ENCODE assay signal across 28 cellular contexts in the genomic region with DNA sequence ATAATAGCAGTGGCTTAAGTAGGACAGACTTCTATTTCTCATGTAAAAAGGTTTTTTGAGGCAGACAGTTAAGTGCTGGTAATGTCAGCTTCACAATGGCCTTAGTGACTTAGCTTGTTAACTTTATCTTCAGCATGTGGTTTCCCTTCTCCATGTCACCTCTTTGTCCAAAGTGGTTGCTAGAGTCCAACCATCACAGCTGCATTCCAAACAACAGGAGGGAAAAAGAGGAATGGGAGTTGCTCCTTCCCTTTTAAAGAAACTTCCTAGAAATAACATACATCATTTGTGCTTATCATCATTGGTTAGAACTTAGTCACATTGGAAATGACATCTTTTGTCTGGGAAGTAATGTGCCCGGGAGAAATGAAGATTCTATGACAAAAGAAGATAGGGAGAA. TPM values are rescaled to one million over a fixed set of nuclear protein-coding genes. Genes with fewer than 3 reads are reported as not detected.
A peak's percentile ranks its signal among the peaks of the same experiment; 100 is the strongest.
DNase-seq lines count a peak whose midpoint lies in the region; ATAC-seq, FAIRE-seq and TF ChIP-seq lines count a peak whose summit lies in the region.
"Had no signal": no experiment of that assay in that cellular context is flagged by ENCODE, and none has a peak within 500 bp of the region (broad histone marks: within the 10 kb centered on the region; RNA-seq: fewer than 3 reads in every experiment).

No MANE protein-coding gene starts in this region.

- H3K27me3 ChIP-seq in K562 (ENCODE audit: control insufficient read depth in 2 of 2, insufficient read depth in 2 of 2, low read length in 2 of 2), result no peaks in the 10 kb centered on the region
- H3K27me3 ChIP-seq in hepatocyte, result no peaks in the 10 kb centered on the region
- H3K27me3 ChIP-seq: BE2C, BLaER1 had no signal

- BruUV-seq in K562 (replicated peaks; lab: Mats Ljungman, UMichigan), result no TSS peak

- H3K79me2 ChIP-seq in K562 (ENCODE audit: control insufficient read depth, insufficient read depth, low read length) (no peaks in the 10 kb centered on the region), hepatocyte (no peaks in the 10 kb centered on the region)

- H3K4me2 ChIP-seq in K562 (ENCODE audit: insufficient read depth, low read length) (no peak overlapping the region), hepatocyte (no peak overlapping the region)
- H3K4me2 ChIP-seq: A549, BLaER1 had no signal

- no peaks in the 10 kb centered on the region for H4K20me1 ChIP-seq in K562 (replicated peaks; ENCODE audit: control insufficient read depth, insufficient read depth, low read length)
- no peaks in the 10 kb centered on the region for H4K20me1 ChIP-seq in hepatocyte (ENCODE audit: insufficient read depth, poor library complexity, severe bottlenecking)
- H4K20me1 ChIP-seq: BLaER1 had no signal

- WGBS in K562 (ENCODE audit: insufficient coverage, low coverage, missing lambda C conversion rate), result 64% methylated on average over 1 of the region's 1 CpG
- 100% methylated on average over 1 of the region's 1 CpG for WGBS in hepatocyte (ENCODE audit: low lambda C conversion rate, missing lambda C conversion rate)

- H3K4me1 ChIP-seq in HEK293 (ENCODE audit: control insufficient read depth, insufficient read depth, low read length), result no peaks in the 10 kb centered on the region
- peaks cover 5 to 31% of the 10 kb centered on the region in 2 experiments; a peak in 4 of 5 replicates for H3K4me1 ChIP-seq in K562 (replicated peaks in 1 of 2; ENCODE audit: control insufficient read depth in 2 of 2, insufficient read depth in 2 of 2, low read length in 2 of 2)
- peaks cover 7% of the 10 kb centered on the region for H3K4me1 ChIP-seq in hepatocyte (ENCODE audit: insufficient read depth)
- H3K4me1 ChIP-seq: BE2C had no signal

- no peak for ATAC-seq in K562
- ATAC-seq: A549, GM12878 had no signal

- no peak overlapping the region for H3K9ac ChIP-seq in K562 (ENCODE audit: insufficient read depth in 1 of 2, low read depth in 2 of 2, low read length in 2 of 2)
- H3K9ac ChIP-seq: BLaER1 had no signal

- H3K4me3 ChIP-seq in HEK293 (ENCODE audit: low read depth, low read length) (no peak overlapping the region), K562 (no peak overlapping the region), hepatocyte (no peak overlapping the region), coronary artery (no peak overlapping the region)
- H3K4me3 ChIP-seq: A549, BLaER1, GM12878 had no signal

- H3K9me1 ChIP-seq in K562 (ENCODE audit: control insufficient read depth, insufficient read depth, low read length), result no peaks in the 10 kb centered on the region

- H2AFZ ChIP-seq in K562 (ENCODE audit: low read depth, low read length) (no peak overlapping the region), hepatocyte (no peak overlapping the region)

- CTCF ChIA-PET in HEK293 (lab: Yijun Ruan, JAX), result no interaction called here
- CTCF ChIA-PET in K562 (lab: Yijun Ruan, JAX; ENCODE audit: low intra/inter-chr PET ratio), result no interaction called here

- H3K9me3 ChIP-seq in HEK293 (ENCODE audit: control insufficient read depth, insufficient read depth, low read depth, low read length) (no peaks in the 10 kb centered on the region), K562 (replicated peaks; ENCODE audit: control insufficient read depth, insufficient read depth, low read depth, low read length) (peaks cover 10% of the 10 kb centered on the region), hepatocyte (ENCODE audit: low read depth) (no peaks in the 10 kb centered on the region)
- H3K9me3 ChIP-seq: A549, BE2C had no signal

- POLR2A ChIA-PET in HEK293 (lab: Yijun Ruan, JAX), result no interaction called here
- POLR2A ChIA-PET in K562 (lab: Yijun Ruan, JAX), result interaction anchor here (0.7 to 1.7 kb wide), 2 partner anchors 52 to 692 kb away, joined by 3 to 4 read pairs; no protein-coding TSS in a partner anchor

- intact Hi-C loops in K562 (cut with micrococcal nuclease), result no loop called here

- no peaks in the 10 kb centered on the region for H3K36me3 ChIP-seq in HEK293 (ENCODE audit: control insufficient read depth in 2 of 2, insufficient read depth in 1 of 2, low read length in 2 of 2)
- H3K36me3 ChIP-seq in K562 (ENCODE audit: control insufficient read depth, insufficient read depth, low read length), result no peaks in the 10 kb centered on the region
- no peaks in the 10 kb centered on the region for H3K36me3 ChIP-seq in hepatocyte (replicated peaks; ENCODE audit: insufficient read depth, low read depth)
- H3K36me3 ChIP-seq: BE2C, BLaER1 had no signal

- no peak for FAIRE-seq in K562 (lab: Jason Lieb, UNC)
- FAIRE-seq: A549, GM12878, GM12892, GM18507 had no signal

- TF ChIP-seq RAD21 in K562 (CRISPR knock-in tag; conservative IDR thresholded peaks at IDR 0.05 in 1 of 2, IDR thresholded peaks at IDR 0.05 in 1 of 2), result no peak

- no peaks in the 10 kb centered on the region for H3K9me2 ChIP-seq in hepatocyte (replicated peaks; ENCODE audit: insufficient read depth)

- no peak overlapping the region for H3K27ac ChIP-seq in HEK293 (ENCODE audit: extremely low read depth, low read depth, low read length)
- H3K27ac ChIP-seq in K562 (ENCODE audit: extremely low read depth, low read depth, low read length), result no peak overlapping the region
- peak overlapping the region; percentile 25 for H3K27ac ChIP-seq in hepatocyte
- no peak overlapping the region for H3K27ac ChIP-seq in coronary artery
- H3K27ac ChIP-seq: 22Rv1, A549, BLaER1 had no signal

- no peak for DNase-seq in K562 (ENCODE audit: extremely low read depth in 1 of 4, low spot score in 3 of 4)
- DNase-seq in hepatocyte (ENCODE audit: low spot score), result no peak
- DNase-seq in SIG-M5 treated with dmso at 0.1 percent for 504 hours (lab: John Stamatoyannopoulos, UW; ENCODE audit: unreplicated experiment), result no peak
- no peak for DNase-seq in coronary artery (ENCODE audit: low spot score)
- DNase-seq: BE2C; C1 segment of cervical spinal cord; CD4-positive, alpha-beta memory T cell; CD4-positive, CD25-positive, alpha-beta regulatory T cell; CD8-positive, alpha-beta memory T cell; COR-L47; DMS 273 treated with DMSO at 0.1 percent for 48 hours; DMS153; DMS53; DMS79; DND-41; EL; GDM1 had no signal

- no peak for TF ChIP-seq POLR2A in K562 (conservative IDR thresholded peaks at IDR 0.05)

- TF ChIP-seq CTCF in HEK293 (tag by site-specific recombination; IDR thresholded peaks at IDR 0.05) (no peak), K562 (IDR thresholded peaks at IDR 0.05 in 2 of 3, conservative IDR thresholded peaks at IDR 0.05 in 1 of 3; ENCODE audit: insufficient read depth in 2 of 3, low read depth in 1 of 3, low read length in 3 of 3) (no peak), hepatocyte (IDR thresholded peaks at IDR 0.05; ENCODE audit: poor library complexity) (no peak), coronary artery (IDR thresholded peaks at IDR 0.05) (no peak)

- TF ChIP-seq EP300 in K562 (IDR thresholded peaks at IDR 0.05; ENCODE audit: low read length), result no peak

- in situ Hi-C loops in K562 (cut with MboI), result no loop called here

RNA-seq across cellular contexts. Expression of a gene that starts 9.9 kb away (rescaled TPM):
- total RNA-seq in K562 (2011; cell fraction: chromatin; rRNA removed; ENCODE audit: low replicate concordance), result 0.16 TPM in 1 of 2 replicates, not detected in the other
- 0.17 TPM in 1 of 2 replicates, not detected in the other for total RNA-seq in K562 (2011; cell fraction: nucleolus; rRNA removed)
- 0.15 and 0.23 TPM in 2 replicates for total RNA-seq in K562 (2011; cell fraction: nucleoplasm; rRNA removed)
- total RNA-seq in K562 (2014; rRNA removed) (not detected in 2 replicates), K562 (2014; rRNA removed; fragmentation: Illumina TruSeq; extraction: Trizol) (not detected in 2 replicates), K562 (2015; rRNA removed; fragmentation: Illumina TruSeq; extraction: Trizol) (not detected in 2 replicates), K562 (2021) (not detected in 2 replicates), hepatocyte (0.12 and 3.0 TPM in 2 replicates)
- polyA plus RNA-seq in K562 (2011; rRNA removed) (not detected in 2 replicates), K562 (2014; fragmentation: Illumina TruSeq; extraction: Trizol) (not detected in 2 replicates), K562 (2014; fragmentation: Nextera tagmentation; extraction: Ambion mirVana) (not detected), K562 (2014; rRNA removed) (not detected in 2 replicates), hepatocyte (1.2 and 1.6 TPM in 2 replicates)
- not detected in 2 replicates for polyA plus RNA-seq in K562 (2011; cell fraction: cytosol; rRNA removed)
- 0.15 TPM in 1 of 2 replicates, not detected in the other for polyA plus RNA-seq in K562 (2011; cell fraction: nucleus; rRNA removed)
- not detected in 2 replicates for polyA plus RNA-seq in K562 (2012)
- polyA minus RNA-seq in K562 (2011; rRNA and poly(A)+ RNA removed), result not detected in 2 replicates
- not detected in 2 replicates for polyA minus RNA-seq in K562 (2011; cell fraction: cytosol; rRNA and poly(A)+ RNA removed)
- polyA minus RNA-seq in K562 (2011; cell fraction: nucleus; rRNA and poly(A)+ RNA removed), result under 0.01 and 0.11 TPM in 2 replicates
- total RNA-seq: CD4-positive, alpha-beta memory T cell; CD4-positive, CD25-positive, alpha-beta regulatory T cell; CD8-positive, alpha-beta memory T cell; Daoy had no signal
- polyA plus RNA-seq: A549; CD14-positive monocyte; CD4-positive, alpha-beta memory T cell; CD4-positive, CD25-positive, alpha-beta regulatory T cell; CD8-positive, alpha-beta memory T cell had no signal

RNA-seq across cellular contexts. Expression of a gene that starts 18.9 kb away (rescaled TPM):
- 1.2 and 1.8 TPM in 2 replicates for total RNA-seq in K562 (2011; cell fraction: chromatin; rRNA removed; ENCODE audit: low replicate concordance)
- 1.1 and 2.7 TPM in 2 replicates for total RNA-seq in K562 (2011; cell fraction: nucleolus; rRNA removed)
- 1.8 and 2.6 TPM in 2 replicates for total RNA-seq in K562 (2011; cell fraction: nucleoplasm; rRNA removed)
- total RNA-seq in K562 (2014; rRNA removed), result 2.3 and 4.3 TPM in 2 replicates
- 5.5 and 7.2 TPM in 2 replicates for total RNA-seq in K562 (2014; rRNA removed; fragmentation: Illumina TruSeq; extraction: Trizol)
- 4.1 and 4.5 TPM in 2 replicates for total RNA-seq in K562 (2015; rRNA removed; fragmentation: Illumina TruSeq; extraction: Trizol)
- 3.9 and 5.7 TPM in 2 replicates for total RNA-seq in K562 (2021)
- 17.5 and 22.3 TPM in 2 replicates for polyA plus RNA-seq in K562 (2011; rRNA removed)
- polyA plus RNA-seq in K562 (2011; cell fraction: cytosol; rRNA removed), result 10.2 and 17.2 TPM in 2 replicates
- polyA plus RNA-seq in K562 (2011; cell fraction: nucleus; rRNA removed), result 5.5 and 10.1 TPM in 2 replicates
- 10.9 and 11.4 TPM in 2 replicates for polyA plus RNA-seq in K562 (2012)
- 8.9 and 9.5 TPM in 2 replicates for polyA plus RNA-seq in K562 (2014; fragmentation: Illumina TruSeq; extraction: Trizol)
- 10 to 100 TPM; 23.1 to 24.5 TPM for polyA plus RNA-seq in K562 (2014; fragmentation: Nextera tagmentation; extraction: Ambion mirVana)
- polyA plus RNA-seq in K562 (2014; rRNA removed), result 8.9 and 9.4 TPM in 2 replicates
- polyA minus RNA-seq in K562 (2011; rRNA and poly(A)+ RNA removed), result 8.5 and 12.1 TPM in 2 replicates
- polyA minus RNA-seq in K562 (2011; cell fraction: cytosol; rRNA and poly(A)+ RNA removed), result 2.6 and 5.3 TPM in 2 replicates
- polyA minus RNA-seq in K562 (2011; cell fraction: nucleus; rRNA and poly(A)+ RNA removed), result 1.2 and 3.3 TPM in 2 replicates
- 297 and 337 TPM in 2 replicates for total RNA-seq in hepatocyte
- 905 and 962 TPM in 2 replicates for polyA plus RNA-seq in hepatocyte
- total RNA-seq: GM12878 had no signal
- polyA plus RNA-seq: GM12878 had no signal

RNA-seq across cellular contexts. Expression of a gene that starts 34.4 kb away (rescaled TPM):
- 0.65 and 0.70 TPM in 2 replicates for total RNA-seq in K562 (2011; cell fraction: chromatin; rRNA removed; ENCODE audit: low replicate concordance)
- not detected in 2 replicates for total RNA-seq in K562 (2011; cell fraction: nucleolus; rRNA removed)
- not detected in 2 replicates for total RNA-seq in K562 (2011; cell fraction: nucleoplasm; rRNA removed)
- total RNA-seq in K562 (2014; rRNA removed) (not detected in 2 replicates), K562 (2014; rRNA removed; fragmentation: Illumina TruSeq; extraction: Trizol) (not detected in 2 replicates), K562 (2015; rRNA removed; fragmentation: Illumina TruSeq; extraction: Trizol) (not detected in 2 replicates), K562 (2021) (not detected in 2 replicates), hepatocyte (19.9 and 21.1 TPM in 2 replicates)
- polyA plus RNA-seq in K562 (2011; rRNA removed) (0.14 TPM in 1 of 2 replicates, not detected in the other), K562 (2014; fragmentation: Illumina TruSeq; extraction: Trizol) (not detected in 2 replicates), K562 (2014; fragmentation: Nextera tagmentation; extraction: Ambion mirVana) (not detected), K562 (2014; rRNA removed) (not detected in 2 replicates), hepatocyte (44.3 and 47.4 TPM in 2 replicates)
- 0.21 and 0.29 TPM in 2 replicates for polyA plus RNA-seq in K562 (2011; cell fraction: cytosol; rRNA removed)
- polyA plus RNA-seq in K562 (2011; cell fraction: nucleus; rRNA removed), result 0.59 and 1.3 TPM in 2 replicates
- 0.07 and 0.40 TPM in 2 replicates for polyA plus RNA-seq in K562 (2012)
- polyA minus RNA-seq in K562 (2011; rRNA and poly(A)+ RNA removed), result 0.18 and 0.28 TPM in 2 replicates
- polyA minus RNA-seq in K562 (2011; cell fraction: cytosol; rRNA and poly(A)+ RNA removed), result not detected in 2 replicates
- not detected in 2 replicates for polyA minus RNA-seq in K562 (2011; cell fraction: nucleus; rRNA and poly(A)+ RNA removed)
- total RNA-seq: A172; CD4-positive, alpha-beta memory T cell; CD8-positive, alpha-beta memory T cell; G401 had no signal
- polyA plus RNA-seq: A549; CD8-positive, alpha-beta memory T cell had no signal

RNA-seq across cellular contexts. Expression of a gene that starts 41.8 kb away (rescaled TPM):
- not detected in 2 replicates for total RNA-seq in K562 (2011; cell fraction: chromatin; rRNA removed; ENCODE audit: low replicate concordance)
- total RNA-seq in K562 (2011; cell fraction: nucleolus; rRNA removed), result not detected in 2 replicates
- total RNA-seq in K562 (2011; cell fraction: nucleoplasm; rRNA removed), result not detected in 2 replicates
- total RNA-seq in K562 (2014; rRNA removed), result not detected in 2 replicates
- total RNA-seq in K562 (2014; rRNA removed; fragmentation: Illumina TruSeq; extraction: Trizol), result 0.15 TPM in 1 of 2 replicates, not detected in the other
- total RNA-seq in K562 (2015; rRNA removed; fragmentation: Illumina TruSeq; extraction: Trizol), result not detected in 2 replicates
- total RNA-seq in K562 (2021), result 0.42 and 0.51 TPM in 2 replicates
- polyA plus RNA-seq in K562 (2011; rRNA removed), result 0.13 and 0.14 TPM in 2 replicates
- polyA plus RNA-seq in K562 (2011; cell fraction: cytosol; rRNA removed), result 0.07 and 0.16 TPM in 2 replicates
- 0.81 and 1.8 TPM in 2 replicates for polyA plus RNA-seq in K562 (2011; cell fraction: nucleus; rRNA removed)
- polyA plus RNA-seq in K562 (2012), result 0.07 and 0.14 TPM in 2 replicates
- polyA plus RNA-seq in K562 (2014; fragmentation: Illumina TruSeq; extraction: Trizol), result 0.09 and 0.61 TPM in 2 replicates
- polyA plus RNA-seq in K562 (2014; fragmentation: Nextera tagmentation; extraction: Ambion mirVana), result not detected
- 0.04 TPM in 1 of 2 replicates, not detected in the other for polyA plus RNA-seq in K562 (2014; rRNA removed)
- polyA minus RNA-seq in K562 (2011; rRNA and poly(A)+ RNA removed), result not detected in 2 replicates
- polyA minus RNA-seq in K562 (2011; cell fraction: cytosol; rRNA and poly(A)+ RNA removed), result not detected in 2 replicates
- polyA minus RNA-seq in K562 (2011; cell fraction: nucleus; rRNA and poly(A)+ RNA removed), result not detected in 2 replicates
- total RNA-seq in hepatocyte, result 40.2 and 48.1 TPM in 2 replicates
- polyA plus RNA-seq in hepatocyte, result 97.3 and 105 TPM in 2 replicates
- total RNA-seq: A172; CD4-positive, alpha-beta memory T cell; CD4-positive, CD25-positive, alpha-beta regulatory T cell; CD8-positive, alpha-beta memory T cell; Daoy; G401; GM12878 had no signal
- polyA plus RNA-seq: CD14-positive monocyte; CD4-positive, alpha-beta memory T cell; CD4-positive, CD25-positive, alpha-beta regulatory T cell; CD8-positive, alpha-beta memory T cell; GM12878 had no signal

RNA-seq across cellular contexts. Expression of a gene that starts 54.1 kb away (rescaled TPM):
- 18.6 and 26.2 TPM in 2 replicates for total RNA-seq in K562 (2011; cell fraction: chromatin; rRNA removed; ENCODE audit: low replicate concordance)
- 12.3 and 13.0 TPM in 2 replicates for total RNA-seq in K562 (2011; cell fraction: nucleolus; rRNA removed)
- total RNA-seq in K562 (2011; cell fraction: nucleoplasm; rRNA removed), result 16.2 and 17.0 TPM in 2 replicates
- total RNA-seq in K562 (2014; rRNA removed) (1.6 TPM in 2 replicates), K562 (2014; rRNA removed; fragmentation: Illumina TruSeq; extraction: Trizol) (2.5 and 2.6 TPM in 2 replicates), K562 (2015; rRNA removed; fragmentation: Illumina TruSeq; extraction: Trizol) (4.2 TPM in 2 replicates), K562 (2021) (6.4 and 6.8 TPM in 2 replicates), hepatocyte (46.5 and 48.7 TPM in 2 replicates)
- polyA plus RNA-seq in K562 (2011; rRNA removed) (5.4 and 11.9 TPM in 2 replicates), K562 (2014; fragmentation: Illumina TruSeq; extraction: Trizol) (8.6 and 10.9 TPM in 2 replicates), K562 (2014; fragmentation: Nextera tagmentation; extraction: Ambion mirVana) (10 to 100 TPM; 12.4 to 15.1 TPM), K562 (2014; rRNA removed) (7.6 and 7.7 TPM in 2 replicates), hepatocyte (91.4 and 106 TPM in 2 replicates)
- 7.2 and 11.1 TPM in 2 replicates for polyA plus RNA-seq in K562 (2011; cell fraction: cytosol; rRNA removed)
- polyA plus RNA-seq in K562 (2011; cell fraction: nucleus; rRNA removed), result 53.6 and 78.5 TPM in 2 replicates
- polyA plus RNA-seq in K562 (2012), result 12.4 and 26.5 TPM in 2 replicates
- 4.1 and 4.3 TPM in 2 replicates for polyA minus RNA-seq in K562 (2011; rRNA and poly(A)+ RNA removed)
- polyA minus RNA-seq in K562 (2011; cell fraction: cytosol; rRNA and poly(A)+ RNA removed), result 0.95 and 2.5 TPM in 2 replicates
- polyA minus RNA-seq in K562 (2011; cell fraction: nucleus; rRNA and poly(A)+ RNA removed), result 5.1 and 10.0 TPM in 2 replicates

Comparison
In these comparisons a context has a peak if more than half of its experiments do, and no peak if none do; other contexts are left out.
1. RNA of a gene that starts 18.9 kb away (total RNA-seq): 297 to 337 TPM in hepatocyte; 1.1 to 7.2 TPM in K562; every median in the first group is over 10 times any median in the second.
2. RNA of a gene that starts 34.4 kb away (total RNA-seq): 19.9 to 21.1 TPM in hepatocyte; 0.65 to 0.70 TPM in K562; every median in the first group is over 10 times any median in the second.